In genomic region chr18:7568426-7568825, GRCh38 we compare ENCODE assay signal across 8 cellular contexts. TPM values are rescaled to one million over a fixed set of nuclear protein-coding genes. Genes with fewer than 3 reads are reported as not detected.
DNase-seq lines count a peak whose midpoint lies in the region; ATAC-seq and TF ChIP-seq lines count a peak whose summit lies in the region.

No MANE protein-coding gene starts in this region.

- intact Hi-C loops in activated CD8-positive, alpha-beta T cell treated with anti-CD3 and anti-CD28 coated beads for 36 hours (cut with micrococcal nuclease), result no loop called here

- no peaks in the 10 kb centered on the region for H3K36me3 ChIP-seq in lung (ENCODE audit: control insufficient read depth in 2 of 2, insufficient read depth in 2 of 2, low read length in 2 of 2)

- peak overlapping the region; percentile 95 for H3K4me3 ChIP-seq in lung

- 1% methylated on average over 32 to 44 of the region's 44 CpGs for WGBS in lung, 2 donors

- peaks cover 42% of the 10 kb centered on the region for H3K27me3 Mint-ChIP-seq in activated CD8-positive, alpha-beta T cell treated with anti-CD3 and anti-CD28 coated beads for 36 hours
- H3K27me3 Mint-ChIP-seq in activated CD8-positive, alpha-beta T cell treated with anti-CD3 and anti-CD28 coated beads, Interleukin-2, amount 10 ng/mL, durations not matched to agents 7 days and 5 days (ENCODE audit: low read depth), result peaks cover 43% of the 10 kb centered on the region
- peaks cover 16 to 38% of the 10 kb centered on the region in 2 donors for H3K27me3 Mint-ChIP-seq in effector memory CD8-positive, alpha-beta T cell
- peaks cover 49% of the 10 kb centered on the region for H3K27me3 Mint-ChIP-seq in type B pancreatic cell

- H3K27ac ChIP-seq in lung (ENCODE audit: low read depth in 1 of 2, low read length in 1 of 2), result peak overlapping the region; percentile 98 to 99

- no peaks in the 10 kb centered on the region for H3K27me3 ChIP-seq in lung (ENCODE audit: control insufficient read depth, insufficient read depth)

- H3K4me1 ChIP-seq in lung (ENCODE audit: control insufficient read depth in 2 of 2, insufficient read depth in 2 of 2, low read length in 2 of 2), result peaks cover 7 to 8% of the 10 kb centered on the region in 2 donors

- no peak overlapping the region for H3K27ac Mint-ChIP-seq in activated CD8-positive, alpha-beta T cell treated with anti-CD3 and anti-CD28 coated beads for 36 hours
- H3K27ac Mint-ChIP-seq in activated CD8-positive, alpha-beta T cell treated with anti-CD3 and anti-CD28 coated beads, Interleukin-2, amount 10 ng/mL, durations not matched to agents 7 days and 5 days, result no peak overlapping the region
- H3K27ac Mint-ChIP-seq in effector memory CD8-positive, alpha-beta T cell, result no peak overlapping the region
- H3K27ac Mint-ChIP-seq in type B pancreatic cell, result peak overlapping the region; percentile 73

- no peak for ATAC-seq in activated CD8-positive, alpha-beta T cell treated with anti-CD3 and anti-CD28 coated beads for 36 hours
- ATAC-seq in activated CD8-positive, alpha-beta T cell treated with anti-CD3 and anti-CD28 coated beads, Interleukin-2, amount 10 ng/mL, durations not matched to agents 7 days and 5 days, result no peak
- no peak for ATAC-seq in effector memory CD8-positive, alpha-beta T cell (replicated peaks)
- ATAC-seq in lung (ENCODE audit: insufficient read depth, low FRiP score) (peak; percentile 1), HG03565 (IDR thresholded peaks at IDR 0.05; ENCODE audit: unreplicated experiment) (no peak), GM21528 (IDR thresholded peaks at IDR 0.05; ENCODE audit: low FRiP score, unreplicated experiment) (no peak)

- H3K9me3 Mint-ChIP-seq in activated CD8-positive, alpha-beta T cell treated with anti-CD3 and anti-CD28 coated beads for 36 hours, result no peaks in the 10 kb centered on the region
- H3K9me3 Mint-ChIP-seq in activated CD8-positive, alpha-beta T cell treated with anti-CD3 and anti-CD28 coated beads, Interleukin-2, amount 10 ng/mL, durations not matched to agents 7 days and 5 days (ENCODE audit: insufficient read depth), result no peaks in the 10 kb centered on the region
- peaks cover 0 to 8% of the 10 kb centered on the region in 2 donors for H3K9me3 Mint-ChIP-seq in effector memory CD8-positive, alpha-beta T cell
- H3K9me3 Mint-ChIP-seq in type B pancreatic cell, result peaks cover 11% of the 10 kb centered on the region

- no peaks in the 10 kb centered on the region for H3K9me3 ChIP-seq in lung (ENCODE audit: control insufficient read depth in 2 of 2, insufficient read depth in 1 of 2, low read length in 1 of 2)

- peak; percentile 7 for DNase-seq in activated CD8-positive, alpha-beta T cell treated with anti-CD3 and anti-CD28 coated beads for 36 hours
- no peak for DNase-seq in activated CD8-positive, alpha-beta T cell treated with anti-CD3 and anti-CD28 coated beads, Interleukin-2, amount 10 ng/mL, durations not matched to agents 7 days and 5 days
- DNase-seq in effector memory CD8-positive, alpha-beta T cell, result no peak
- peak; percentile 36 for DNase-seq in lung (ENCODE audit: low spot score)
- peak; percentile 77 for DNase-seq in type B pancreatic cell (ENCODE audit: extremely low spot score, unreplicated experiment)
- no peak for DNase-seq in A172 (ENCODE audit: low spot score)

- POLR2A ChIA-PET in activated CD8-positive, alpha-beta T cell treated with anti-CD3 and anti-CD28 coated beads for 36 hours (lab: Charles Lee), result no interaction called here
- POLR2A ChIA-PET in activated CD8-positive, alpha-beta T cell treated with anti-CD3 and anti-CD28 coated beads, Interleukin-2, amount 10 ng/mL, durations not matched to agents 7 days and 5 days (lab: Charles Lee), result no interaction called here

- no peak for TF ChIP-seq CTCF in activated CD8-positive, alpha-beta T cell treated with anti-CD3 and anti-CD28 coated beads for 36 hours (IDR thresholded peaks at IDR 0.05)
- TF ChIP-seq CTCF in lung (IDR thresholded peaks at IDR 0.05; ENCODE audit: control extremely low read depth, extremely low read depth) (no peak), type B pancreatic cell (conservative IDR thresholded peaks at IDR 0.05) (peak; percentile 74)

- peak overlapping the region; percentile 36 for H3K4me3 Mint-ChIP-seq in activated CD8-positive, alpha-beta T cell treated with anti-CD3 and anti-CD28 coated beads for 36 hours
- H3K4me3 Mint-ChIP-seq in activated CD8-positive, alpha-beta T cell treated with anti-CD3 and anti-CD28 coated beads, Interleukin-2, amount 10 ng/mL, durations not matched to agents 7 days and 5 days, result no peak overlapping the region
- H3K4me3 Mint-ChIP-seq in effector memory CD8-positive, alpha-beta T cell, result peak overlapping the region; percentile 48 to 56
- H3K4me3 Mint-ChIP-seq in type B pancreatic cell, result peak overlapping the region; percentile 87

- peaks cover 8% of the 10 kb centered on the region for H3K4me1 Mint-ChIP-seq in activated CD8-positive, alpha-beta T cell treated with anti-CD3 and anti-CD28 coated beads for 36 hours (ENCODE audit: low read depth)
- H3K4me1 Mint-ChIP-seq in activated CD8-positive, alpha-beta T cell treated with anti-CD3 and anti-CD28 coated beads, Interleukin-2, amount 10 ng/mL, durations not matched to agents 7 days and 5 days (ENCODE audit: low read depth), result peaks cover 1% of the 10 kb centered on the region
- peaks cover 0 to 6% of the 10 kb centered on the region in 2 donors for H3K4me1 Mint-ChIP-seq in effector memory CD8-positive, alpha-beta T cell (ENCODE audit: low read depth in 2 of 2)
- peaks cover 7% of the 10 kb centered on the region for H3K4me1 Mint-ChIP-seq in type B pancreatic cell (ENCODE audit: unreplicated experiment)

- CTCF ChIA-PET in activated CD8-positive, alpha-beta T cell treated with anti-CD3 and anti-CD28 coated beads for 36 hours (lab: Charles Lee), result no interaction called here
- CTCF ChIA-PET in activated CD8-positive, alpha-beta T cell treated with anti-CD3 and anti-CD28 coated beads, Interleukin-2, amount 10 ng/mL, durations not matched to agents 7 days and 5 days (lab: Charles Lee), result no interaction called here

- no peaks in the 10 kb centered on the region for H3K36me3 Mint-ChIP-seq in activated CD8-positive, alpha-beta T cell treated with anti-CD3 and anti-CD28 coated beads for 36 hours (ENCODE audit: low read depth)
- H3K36me3 Mint-ChIP-seq in activated CD8-positive, alpha-beta T cell treated with anti-CD3 and anti-CD28 coated beads, Interleukin-2, amount 10 ng/mL, durations not matched to agents 7 days and 5 days (ENCODE audit: low read depth), result no peaks in the 10 kb centered on the region
- peaks cover 5% of the 10 kb centered on the region for H3K36me3 Mint-ChIP-seq in effector memory CD8-positive, alpha-beta T cell (ENCODE audit: insufficient read depth)
- H3K36me3 Mint-ChIP-seq in type B pancreatic cell, result no peaks in the 10 kb centered on the region

RNA-seq across cellular contexts. Expression of gene PTPRM, which starts 1.3 kb away (rescaled TPM):
- total RNA-seq in activated CD8-positive, alpha-beta T cell treated with anti-CD3 and anti-CD28 coated beads for 36 hours, result 1 to 10 TPM; 2.1 to 3.0 TPM
- 1 to 10 TPM in 1 of 2 experiments, under 1 TPM in 1; 0.76 to 1.0 TPM for total RNA-seq in activated CD8-positive, alpha-beta T cell treated with anti-CD3 and anti-CD28 coated beads, Interleukin-2, amount 10 ng/mL, durations not matched to agents 7 days and 5 days
- 100 to 1,000 TPM in 1 of 2 donors, 10 to 100 TPM in 1; 90.1 to 146 TPM for total RNA-seq in lung
- 10 to 100 TPM; 61.1 to 84.9 TPM for polyA plus RNA-seq in lung
- 11.2 and 18.6 TPM in 2 replicates for total RNA-seq in type B pancreatic cell (ENCODE audit: low replicate concordance)
- total RNA-seq in A172 (2014; rRNA removed; shearing (Covaris generic)), result 19.0 and 26.4 TPM in 2 replicates

Comparison
In these comparisons a context has a peak if more than half of its experiments do, and no peak if none do; other contexts are left out.
1. DNase-seq: peak in activated CD8-positive, alpha-beta T cell treated with anti-CD3 and anti-CD28 coated beads for 36 hours (single experiment), lung (single experiment) and type B pancreatic cell (single experiment); none in activated CD8-positive, alpha-beta T cell treated with anti-CD3 and anti-CD28 coated beads, Interleukin-2, amount 10 ng/mL, durations not matched to agents 7 days and 5 days (single experiment), effector memory CD8-positive, alpha-beta T cell (0 of 3) and A172 (single experiment).